ENCODE assay signal across 21 cellular contexts in the genomic region with DNA sequence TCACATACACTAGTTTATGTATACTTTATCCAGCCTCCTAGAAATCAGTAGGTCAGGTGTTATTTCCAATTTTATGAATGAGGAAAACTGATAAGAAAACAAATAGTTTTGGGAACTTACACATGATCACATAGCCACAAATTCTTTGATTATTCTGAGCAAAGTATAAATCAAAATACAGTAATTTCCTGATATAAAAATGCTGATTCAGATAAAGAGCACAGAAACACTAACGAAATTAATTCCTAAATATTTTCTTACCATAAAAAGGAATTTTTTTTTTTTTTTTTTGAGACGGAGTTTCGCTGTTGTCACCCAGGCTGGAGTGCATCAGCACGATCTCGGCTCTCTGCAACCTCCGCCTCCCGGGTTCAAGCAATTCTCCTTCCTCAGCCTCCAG.
A peak's percentile ranks its signal among the peaks of the same experiment; 100 is the strongest.
DNase-seq lines count a peak whose midpoint lies in the region; ATAC-seq, FAIRE-seq and TF ChIP-seq lines count a peak whose summit lies in the region.
"Had no signal": no experiment of that assay in that cellular context is flagged by ENCODE, and none has a peak within 500 bp of the region (broad histone marks: within the 10 kb centered on the region; RNA-seq: fewer than 3 reads in every experiment).

No MANE protein-coding gene starts in this region.

- CTCF ChIA-PET in A549 (lab: Yijun Ruan, JAX) = no interaction called here
- CTCF ChIA-PET in IMR-90 (lab: Yijun Ruan, JAX) = no interaction called here

- ATAC-seq in A549 (no peak), IMR-90 (ENCODE audit: low read depth) (no peak), HG03342 (IDR thresholded peaks at IDR 0.05; ENCODE audit: unreplicated experiment) (no peak)
- ATAC-seq: CD8-positive, alpha-beta T cell had no signal

- H3K4me1 ChIP-seq in A549 (no peaks in the 10 kb centered on the region), IMR-90 (ENCODE audit: control insufficient read depth, insufficient read depth, low read length) (no peaks in the 10 kb centered on the region)
- H3K4me1 ChIP-seq: Caco-2 had no signal

- TF ChIP-seq CTCF in A549 (IDR thresholded peaks at IDR 0.05) (no peak), IMR-90 (conservative IDR thresholded peaks at IDR 0.05; ENCODE audit: low read depth, low read length) (no peak), chondrocyte (IDR thresholded peaks at IDR 0.05) (no peak)

- POLR2A ChIA-PET in A549 (lab: Yijun Ruan, JAX) = no interaction called here
- POLR2A ChIA-PET in IMR-90 (lab: Charles Lee; ENCODE audit: unreplicated experiment) = no interaction called here

- H2AFZ ChIP-seq in IMR-90 (replicated peaks; ENCODE audit: low read length, poor library complexity) = no peak overlapping the region

- no peaks in the 10 kb centered on the region for H3K4me1 Mint-ChIP-seq in chondrocyte (ENCODE audit: low read depth)
- H3K4me1 Mint-ChIP-seq: B cell had no signal

- H3K4me3 Mint-ChIP-seq in chondrocyte (ENCODE audit: unreplicated experiment) = no peak overlapping the region
- H3K4me3 Mint-ChIP-seq: B cell; CD4-positive, alpha-beta T cell; CD8-positive, alpha-beta T cell had no signal

- no peak for FAIRE-seq in A549 (lab: Jason Lieb, UNC)
- FAIRE-seq: A204.1, D721Med, G401.6, GM12891, GM19239 had no signal

- WGBS in A549 (ENCODE audit: missing lambda C conversion rate) = 19% methylated on average over 7 of the region's 7 CpGs
- WGBS in IMR-90 (ENCODE audit: extremely low coverage in 2 of 2, insufficient read length in 1 of 2), 2 experiments = no CpG with 5 or more reads among the region's 7 CpGs

- in situ Hi-C loops in IMR-90 (cut with MboI; ENCODE audit: low sequenced_read_pairs) = no loop called here

- no peak overlapping the region for H3K14ac ChIP-seq in IMR-90 (replicated peaks; ENCODE audit: low read depth, low read length)

- H2AK9ac ChIP-seq in IMR-90 (replicated peaks; ENCODE audit: low read depth, low read length, poor library complexity) = no peak overlapping the region

- DNase-seq in A549 (ENCODE audit: low read depth in 1 of 2, low spot score in 1 of 2) = no peak
- no peak for DNase-seq in IMR-90
- peak; percentile 34 for DNase-seq in chondrocyte (ENCODE audit: low spot score)
- DNase-seq in T-helper 2 cell = no peak
- DNase-seq: 8988T; AML-193; Caco-2; Calu3; CD4-positive, alpha-beta T cell; CD8-positive, alpha-beta T cell; DMS79 treated with DMSO at 0.1 percent for 48 hours; GF-D8 had no signal

- no peaks in the 10 kb centered on the region for H3K27me3 Mint-ChIP-seq in chondrocyte (ENCODE audit: low read depth)
- H3K27me3 Mint-ChIP-seq: B cell; CD4-positive, alpha-beta T cell had no signal

- no peak overlapping the region for H2BK15ac ChIP-seq in IMR-90 (ENCODE audit: low read depth, low read length)

- H3K56ac ChIP-seq in IMR-90 (ENCODE audit: extremely low read depth, insufficient read depth, low read length) = no peak overlapping the region

- H3K36me3 ChIP-seq in IMR-90 (ENCODE audit: control insufficient read depth, insufficient read depth, low read length) = no peaks in the 10 kb centered on the region
- H3K36me3 ChIP-seq: BLaER1 treated with 17β-estradiol and CSF1 and Interleukin-3, amounts not matched to agents 10 nM and 100 nM had no signal

- H3K9me1 ChIP-seq in IMR-90 (ENCODE audit: insufficient read depth, low read length) = no peaks in the 10 kb centered on the region

- no peaks in the 10 kb centered on the region for H3K79me1 ChIP-seq in IMR-90 (ENCODE audit: low read depth in 1 of 2, low read length in 2 of 2)

- no peaks in the 10 kb centered on the region for H3K27me3 ChIP-seq in IMR-90 (ENCODE audit: control insufficient read depth, insufficient read depth, low read length)
- H3K27me3 ChIP-seq: BLaER1 treated with 17β-estradiol and CSF1 and Interleukin-3, amounts not matched to agents 10 nM and 100 nM had no signal

- H3K9me3 Mint-ChIP-seq in chondrocyte (ENCODE audit: low read depth) = no peaks in the 10 kb centered on the region

- H4K8ac ChIP-seq in IMR-90 (ENCODE audit: low read depth in 2 of 2, low read length in 2 of 2) = no peak overlapping the region

- dilution Hi-C loops in IMR-90 (cut with HindIII; ENCODE audit: low sequenced_read_pairs, unreplicated experiment) = no loop called here

- no peak overlapping the region for H4K5ac ChIP-seq in IMR-90 (ENCODE audit: low read depth, low read length)

- H3K4ac ChIP-seq in IMR-90 (ENCODE audit: low read depth, low read length) = no peak overlapping the region

- H2BK120ac ChIP-seq in IMR-90 (ENCODE audit: low read depth, low read length) = no peak overlapping the region

- no peak overlapping the region for H4K91ac ChIP-seq in IMR-90 (ENCODE audit: insufficient read depth, low read depth, low read length)

- H3K36me3 Mint-ChIP-seq in chondrocyte (ENCODE audit: low read depth) = no peaks in the 10 kb centered on the region
- H3K36me3 Mint-ChIP-seq: CD8-positive, alpha-beta T cell had no signal

- H3K4me2 ChIP-seq in A549 (no peak overlapping the region), IMR-90 (ENCODE audit: low read depth, low read length) (no peak overlapping the region)
- H3K4me2 ChIP-seq: BLaER1 treated with 17β-estradiol and CSF1 and Interleukin-3, amounts not matched to agents 10 nM and 100 nM had no signal

- H3K9me3 ChIP-seq in A549 (no peaks in the 10 kb centered on the region; the same call in 2 of the 3 replicates), IMR-90 (ENCODE audit: control insufficient read depth, insufficient read depth, low read length) (no peaks in the 10 kb centered on the region)
- H3K9me3 ChIP-seq: BLaER1 treated with 17β-estradiol and CSF1 and Interleukin-3, amounts not matched to agents 10 nM and 100 nM; Caco-2 had no signal

- no peak overlapping the region for H3K27ac Mint-ChIP-seq in chondrocyte (ENCODE audit: unreplicated experiment)
- H3K27ac Mint-ChIP-seq: B cell; CD4-positive, alpha-beta T cell; CD8-positive, alpha-beta T cell had no signal

- no peaks in the 10 kb centered on the region for H4K20me1 ChIP-seq in IMR-90 (ENCODE audit: insufficient read depth, low read length)
- H4K20me1 ChIP-seq: BLaER1 treated with 17β-estradiol and CSF1 and Interleukin-3, amounts not matched to agents 10 nM and 100 nM had no signal

- no peak overlapping the region for H2BK20ac ChIP-seq in IMR-90 (ENCODE audit: low read depth, low read length)

- TF ChIP-seq EP300 in A549 (IDR thresholded peaks at IDR 0.05) = no peak

- TF ChIP-seq POLR2A in A549 (IDR thresholded peaks at IDR 0.05; ENCODE audit: low read length) (no peak), IMR-90 (IDR thresholded peaks at IDR 0.05; ENCODE audit: low read depth, low read length) (no peak)

- H3K9ac ChIP-seq in IMR-90 (ENCODE audit: low read depth, low read length) = no peak overlapping the region
- H3K9ac ChIP-seq: BLaER1 treated with 17β-estradiol and CSF1 and Interleukin-3, amounts not matched to agents 10 nM and 100 nM had no signal

- TF ChIP-seq RAD21 in A549 (conservative IDR thresholded peaks at IDR 0.05 in 1 of 2, IDR thresholded peaks at IDR 0.05 in 1 of 2) (no peak), IMR-90 (IDR thresholded peaks at IDR 0.05; ENCODE audit: low read length) (no peak)

- no peak overlapping the region for H3K4me3 ChIP-seq in A549
- no peak overlapping the region for H3K4me3 ChIP-seq in IMR-90 (ENCODE audit: insufficient read depth, low read depth, low read length)
- H3K4me3 ChIP-seq: BLaER1 treated with 17β-estradiol and CSF1 and Interleukin-3, amounts not matched to agents 10 nM and 100 nM had no signal

- no peak overlapping the region for H3K23ac ChIP-seq in IMR-90 (ENCODE audit: low read depth, low read length)

- H2AK5ac ChIP-seq in IMR-90 (ENCODE audit: low read depth, low read length) = no peak overlapping the region

- intact Hi-C loops in IMR-90 (cut with micrococcal nuclease) = no loop called here

- no peak overlapping the region for H3K18ac ChIP-seq in IMR-90 (ENCODE audit: low read depth, low read length)

- H3K27ac ChIP-seq in A549 (no peak overlapping the region), IMR-90 (ENCODE audit: insufficient read depth, low read length) (no peak overlapping the region)
- H3K27ac ChIP-seq: BLaER1 treated with 17β-estradiol and CSF1 and Interleukin-3, amounts not matched to agents 10 nM and 100 nM; C4-2B had no signal

- no peak overlapping the region for H2BK5ac ChIP-seq in IMR-90 (ENCODE audit: low read depth, low read length, poor library complexity, severe bottlenecking)

- BruUV-seq in IMR-90 (replicated peaks; lab: Mats Ljungman, UMichigan) = no TSS peak

TF ChIP-seq in A549, 52 proteins besides CTCF, POLR2A, EP300 and RAD21:
- TF ChIP-seq MAFK (IDR thresholded peaks at IDR 0.05; ENCODE audit: partially characterized antibody) (peak; percentile 62), ZNF302 (CRISPR knock-in tag; IDR thresholded peaks at IDR 0.05) (no peak), KDM1A (IDR thresholded peaks at IDR 0.05; ENCODE audit: low read depth) (no peak), RNF2 (IDR thresholded peaks at IDR 0.05; ENCODE audit: borderline replicate concordance, low read depth) (no peak)

TF ChIP-seq in IMR-90, 13 proteins besides CTCF, POLR2A, EP300 and RAD21:
- TF ChIP-seq, protein P1, sequence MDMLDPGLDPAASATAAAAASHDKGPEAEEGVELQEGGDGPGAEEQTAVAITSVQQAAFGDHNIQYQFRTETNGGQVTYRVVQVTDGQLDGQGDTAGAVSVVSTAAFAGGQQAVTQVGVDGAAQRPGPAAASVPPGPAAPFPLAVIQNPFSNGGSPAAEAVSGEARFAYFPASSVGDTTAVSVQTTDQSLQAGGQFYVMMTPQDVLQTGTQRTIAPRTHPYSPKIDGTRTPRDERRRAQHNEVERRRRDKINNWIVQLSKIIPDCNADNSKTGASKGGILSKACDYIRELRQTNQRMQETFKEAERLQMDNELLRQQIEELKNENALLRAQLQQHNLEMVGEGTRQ (IDR thresholded peaks at IDR 0.05; ENCODE audit: low read depth, low read length) = no peak
- TF ChIP-seq MAFK (IDR thresholded peaks at IDR 0.05; ENCODE audit: low read depth, low read length) (peak; percentile 39; the same call in 1 of the 2 replicates), BHLHE40 (IDR thresholded peaks at IDR 0.05; ENCODE audit: low read depth, low read length) (no peak)
